ENCODE assay signal across 8 cellular contexts in the genomic region with DNA sequence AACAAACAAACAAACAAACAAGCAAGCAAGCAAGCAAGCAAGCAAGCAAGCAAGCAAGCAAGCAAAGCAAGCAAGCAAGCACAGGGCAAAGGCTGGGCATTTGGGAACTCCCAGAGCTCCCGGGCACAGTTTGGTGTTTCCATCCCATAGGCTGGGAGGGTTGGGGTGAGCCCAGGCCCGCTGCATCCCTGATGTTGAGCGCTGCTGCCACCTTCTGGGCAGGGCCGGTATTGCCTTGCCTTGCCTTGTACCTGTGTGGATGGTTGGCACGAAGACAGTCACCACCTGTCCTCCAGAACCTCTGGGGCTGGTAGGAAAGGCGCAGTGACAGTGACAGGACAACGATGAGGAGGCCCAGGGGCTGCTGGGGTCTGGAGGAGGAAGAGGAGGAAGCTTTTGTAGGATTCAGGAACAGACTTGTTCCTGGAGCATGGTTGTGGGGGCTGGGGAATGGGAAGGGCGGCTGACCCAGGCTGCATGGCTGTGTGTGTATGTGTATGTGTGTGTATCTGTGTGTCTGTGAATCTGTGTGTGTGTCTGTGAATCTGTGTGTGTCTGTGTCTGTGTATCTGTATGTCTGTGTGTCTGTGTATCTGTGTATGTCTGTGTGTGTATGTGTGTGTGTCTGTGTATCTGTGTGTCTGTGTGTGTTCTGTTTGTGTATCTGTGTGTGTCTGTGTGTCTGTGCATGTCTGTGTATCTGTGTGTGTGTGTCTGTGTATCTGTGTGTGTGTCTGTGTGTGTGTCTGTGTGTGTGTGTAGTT. TPM values are rescaled to one million over a fixed set of nuclear protein-coding genes. Genes with fewer than 3 reads are reported as not detected.
DNase-seq lines count a peak whose midpoint lies in the region; ATAC-seq and TF ChIP-seq lines count a peak whose summit lies in the region.

No MANE protein-coding gene starts in this region.

- H3K27me3 Mint-ChIP-seq in CD8-positive, alpha-beta memory T cell = peaks cover 4 to 12% of the 10 kb centered on the region in 2 donors
- peaks cover 2 to 16% (median 9%) of the 10 kb centered on the region in 5 donors for H3K27me3 Mint-ChIP-seq in naive thymus-derived CD8-positive, alpha-beta T cell
- H3K27me3 Mint-ChIP-seq in stimulated activated naive B cell treated with anti-CD40 and anti-IgM and Interleukin-4, amounts not matched to agents 10 μg/mL and 1 μg/mL and 100 μg/mL, for 72 hours = peaks cover 26 to 36% of the 10 kb centered on the region in 2 donors

- TF ChIP-seq EP300 in Ishikawa (IDR thresholded peaks at IDR 0.05; ENCODE audit: borderline replicate concordance) = no peak

- H3K9me3 ChIP-seq in CD8-positive, alpha-beta memory T cell (ENCODE audit: low read length) = no peaks in the 10 kb centered on the region
- H3K9me3 ChIP-seq in PC-3 (ENCODE audit: low read length) = no peaks in the 10 kb centered on the region

- H3K36me3 ChIP-seq in CD8-positive, alpha-beta memory T cell (ENCODE audit: insufficient read depth, low read length) = no peaks in the 10 kb centered on the region
- H3K36me3 ChIP-seq in PC-3 (ENCODE audit: low read depth, low read length) = no peaks in the 10 kb centered on the region

- no peaks in the 10 kb centered on the region for H3K4me1 Mint-ChIP-seq in CD8-positive, alpha-beta memory T cell
- no peaks in the 10 kb centered on the region for H3K4me1 Mint-ChIP-seq in naive thymus-derived CD8-positive, alpha-beta T cell
- no peaks in the 10 kb centered on the region for H3K4me1 Mint-ChIP-seq in stimulated activated naive B cell treated with anti-CD40 and anti-IgM and Interleukin-4, amounts not matched to agents 10 μg/mL and 1 μg/mL and 100 μg/mL, for 72 hours

- peak; percentile 99 for TF ChIP-seq RAD21 in Ishikawa (IDR thresholded peaks at IDR 0.05; ENCODE audit: low read depth)

- no peaks in the 10 kb centered on the region for H3K36me3 Mint-ChIP-seq in CD8-positive, alpha-beta memory T cell
- no peaks in the 10 kb centered on the region for H3K36me3 Mint-ChIP-seq in naive thymus-derived CD8-positive, alpha-beta T cell
- no peaks in the 10 kb centered on the region for H3K36me3 Mint-ChIP-seq in stimulated activated naive B cell treated with anti-CD40 and anti-IgM and Interleukin-4, amounts not matched to agents 10 μg/mL and 1 μg/mL and 100 μg/mL, for 72 hours

- H3K9me3 Mint-ChIP-seq in CD8-positive, alpha-beta memory T cell = no peaks in the 10 kb centered on the region
- H3K9me3 Mint-ChIP-seq in naive thymus-derived CD8-positive, alpha-beta T cell = no peaks in the 10 kb centered on the region
- no peaks in the 10 kb centered on the region for H3K9me3 Mint-ChIP-seq in stimulated activated naive B cell treated with anti-CD40 and anti-IgM and Interleukin-4, amounts not matched to agents 10 μg/mL and 1 μg/mL and 100 μg/mL, for 72 hours

- POLR2A ChIA-PET in CD8-positive, alpha-beta memory T cell (lab: Charles Lee) = no interaction called here
- POLR2A ChIA-PET in PC-3 (lab: Charles Lee; ENCODE audit: unreplicated experiment) = no interaction called here
- POLR2A ChIA-PET in naive thymus-derived CD8-positive, alpha-beta T cell (lab: Charles Lee) = interaction anchor here (0.6 to 1.4 kb wide), 4 partner anchors 9 to 151 kb away, joined by 3 to 6 read pairs (median 3); no protein-coding TSS in a partner anchor

- H3K4me1 ChIP-seq in CD8-positive, alpha-beta memory T cell (ENCODE audit: insufficient read depth, low read length) = no peaks in the 10 kb centered on the region
- H3K4me1 ChIP-seq in PC-3 (ENCODE audit: insufficient read depth, low read length) = peaks cover 14% of the 10 kb centered on the region

- no peak overlapping the region for H3K4me3 Mint-ChIP-seq in CD8-positive, alpha-beta memory T cell
- no peak overlapping the region for H3K4me3 Mint-ChIP-seq in naive thymus-derived CD8-positive, alpha-beta T cell
- no peak overlapping the region for H3K4me3 Mint-ChIP-seq in stimulated activated naive B cell treated with anti-CD40 and anti-IgM and Interleukin-4, amounts not matched to agents 10 μg/mL and 1 μg/mL and 100 μg/mL, for 72 hours

- H2AFZ ChIP-seq in PC-3 (ENCODE audit: low read length) = no peak overlapping the region

- no peaks in the 10 kb centered on the region for H3K79me2 ChIP-seq in PC-3 (ENCODE audit: low read length)

- no peaks in the 10 kb centered on the region for H3F3A ChIP-seq in PC-3 (ENCODE audit: low read length, unreplicated experiment)

- no TSS peak for BruUV-seq in PC-3 (replicated peaks; lab: Mats Ljungman, UMichigan)

- peaks cover 6% of the 10 kb centered on the region for H3K27me3 ChIP-seq in CD8-positive, alpha-beta memory T cell (ENCODE audit: insufficient read depth, low read length, poor library complexity, severe bottlenecking)
- no peaks in the 10 kb centered on the region for H3K27me3 ChIP-seq in PC-3 (ENCODE audit: low read length)

- peak; percentile 93 for TF ChIP-seq CTCF in PC-3 (conservative IDR thresholded peaks at IDR 0.05; ENCODE audit: low read depth, low read length)

- H4K20me1 ChIP-seq in PC-3 (ENCODE audit: low read length) = no peaks in the 10 kb centered on the region

- no peaks in the 10 kb centered on the region for H3K9me2 ChIP-seq in PC-3 (replicated peaks; ENCODE audit: low read length)

- H3K4me3 ChIP-seq in CD8-positive, alpha-beta memory T cell (ENCODE audit: low read length) = no peak overlapping the region
- no peak overlapping the region for H3K4me3 ChIP-seq in PC-3 (ENCODE audit: low read length)

- ATAC-seq in GM21367 (IDR thresholded peaks at IDR 0.05; ENCODE audit: unreplicated experiment) (peak; percentile 62), PC-3 (peak; percentile 86), esophagus mucosa (peak; percentile 99)
- ATAC-seq in naive thymus-derived CD8-positive, alpha-beta T cell = peak; percentile 100
- peak; percentile 99 for ATAC-seq in stimulated activated naive B cell treated with anti-CD40 and anti-IgM and Interleukin-4, amounts not matched to agents 10 μg/mL and 1 μg/mL and 100 μg/mL, for 72 hours (replicated peaks)

- no peak overlapping the region for H3K27ac Mint-ChIP-seq in CD8-positive, alpha-beta memory T cell
- H3K27ac Mint-ChIP-seq in naive thymus-derived CD8-positive, alpha-beta T cell = no peak overlapping the region
- H3K27ac Mint-ChIP-seq in stimulated activated naive B cell treated with anti-CD40 and anti-IgM and Interleukin-4, amounts not matched to agents 10 μg/mL and 1 μg/mL and 100 μg/mL, for 72 hours = no peak overlapping the region

- H3K27ac ChIP-seq in CD8-positive, alpha-beta memory T cell (ENCODE audit: low read depth, low read length) = no peak overlapping the region
- no peak overlapping the region for H3K27ac ChIP-seq in PC-3 (ENCODE audit: low read length)

- H3K9ac ChIP-seq in PC-3 (ENCODE audit: low read length) = no peak overlapping the region

- no peak overlapping the region for H3K4me2 ChIP-seq in PC-3 (ENCODE audit: low read length)

- intact Hi-C loops in PC-3 (cut with micrococcal nuclease) = loop anchor here (1.0 kb wide), 3 partner anchors 45 to 119 kb away; no protein-coding TSS in a partner anchor

- peak; percentile 77 to 90 (median 87) for DNase-seq in CD8-positive, alpha-beta memory T cell
- peak; percentile 94 for DNase-seq in PC-3
- peak; percentile 97 for DNase-seq in activated T-cell treated with anti-CD3 and anti-CD28 coated beads for 4 hours
- peak; percentile 78 to 97 (median 87) for DNase-seq in naive thymus-derived CD8-positive, alpha-beta T cell
- peak; percentile 75 for DNase-seq in stimulated activated naive B cell treated with anti-CD40 and anti-IgM and Interleukin-4, amounts not matched to agents 10 μg/mL and 1 μg/mL and 100 μg/mL, for 72 hours

- CTCF ChIA-PET in CD8-positive, alpha-beta memory T cell (lab: Charles Lee) = interaction anchor here (0.7 to 8.4 kb wide), 19 partner anchors 9 to 204 kb away, joined by 3 to 81 read pairs (median 4); a partner anchor contains a TSS
- CTCF ChIA-PET in PC-3 (lab: Charles Lee) = interaction anchor here (0.6 to 1.0 kb wide), 11 partner anchors 8 to 119 kb away, joined by 3 to 13 read pairs (median 4); a partner anchor contains a TSS

TF ChIP-seq in Ishikawa, 13 proteins besides CTCF, POLR2A, EP300 and RAD21:
- TF ChIP-seq ZBTB7A (IDR thresholded peaks at IDR 0.05; ENCODE audit: low read depth) = no peak
- no peak for TF ChIP-seq CREB1 (IDR thresholded peaks at IDR 0.05; ENCODE audit: low read depth)
- TF ChIP-seq TEAD4 (IDR thresholded peaks at IDR 0.05) = peak; percentile 24; the same call in 1 of the 2 replicates
- no peak for TF ChIP-seq FOXM1 (IDR thresholded peaks at IDR 0.05; ENCODE audit: borderline replicate concordance, low read depth)
- TF ChIP-seq, protein P1, sequence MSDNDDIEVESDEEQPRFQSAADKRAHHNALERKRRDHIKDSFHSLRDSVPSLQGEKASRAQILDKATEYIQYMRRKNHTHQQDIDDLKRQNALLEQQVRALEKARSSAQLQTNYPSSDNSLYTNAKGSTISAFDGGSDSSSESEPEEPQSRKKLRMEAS (IDR thresholded peaks at IDR 0.05) = no peak
- TF ChIP-seq YY1 (IDR thresholded peaks at IDR 0.05; ENCODE audit: low read depth) = no peak

RNA-seq across cellular contexts. Expression of a gene that starts 6.4 kb away (rescaled TPM):
- 10 to 100 TPM; 18.4 to 18.8 TPM for total RNA-seq in CD8-positive, alpha-beta memory T cell
- 1.5 TPM for polyA plus RNA-seq in CD8-positive, alpha-beta memory T cell
- 145 and 163 TPM in 2 replicates for total RNA-seq in PC-3 (2014; rRNA removed)
- 1.2 TPM for total RNA-seq in esophagus mucosa
- total RNA-seq in naive thymus-derived CD8-positive, alpha-beta T cell = 1 to 10 TPM; 5.7 to 7.8 TPM
- 1 to 10 TPM in 2 of 3 donors, under 1 TPM in 1; 0.69 to 2.2 (median 2.1) TPM for polyA plus RNA-seq in naive thymus-derived CD8-positive, alpha-beta T cell

RNA-seq across cellular contexts. Expression of a gene that starts 12.7 kb away (rescaled TPM):
- 10 to 100 TPM; 23.2 to 26.5 TPM for total RNA-seq in CD8-positive, alpha-beta memory T cell
- polyA plus RNA-seq in CD8-positive, alpha-beta memory T cell = 13.1 TPM
- total RNA-seq in PC-3 (2014; rRNA removed) = 38.6 and 41.4 TPM in 2 replicates
- 11.7 TPM for total RNA-seq in esophagus mucosa
- total RNA-seq in naive thymus-derived CD8-positive, alpha-beta T cell = 10 to 100 TPM; 20.7 to 24.9 TPM
- 10 to 100 TPM in 2 of 3 donors, 1 to 10 TPM in 1; 5.4 to 12.3 (median 10.0) TPM for polyA plus RNA-seq in naive thymus-derived CD8-positive, alpha-beta T cell

RNA-seq across cellular contexts. Expression of a gene that starts 42.5 kb away (rescaled TPM):
- total RNA-seq in CD8-positive, alpha-beta memory T cell = 100 to 1,000 TPM; 102 to 113 TPM
- 130 TPM for polyA plus RNA-seq in CD8-positive, alpha-beta memory T cell
- 124 and 138 TPM in 2 replicates for total RNA-seq in PC-3 (2014; rRNA removed)
- total RNA-seq in esophagus mucosa = 39.2 TPM
- total RNA-seq in naive thymus-derived CD8-positive, alpha-beta T cell = 10 to 100 TPM; 67.2 to 69.7 TPM
- polyA plus RNA-seq in naive thymus-derived CD8-positive, alpha-beta T cell = 100 to 1,000 TPM; 123 to 139 (median 136) TPM

RNA-seq across cellular contexts. Expression of a gene that starts 42.6 kb away (rescaled TPM):
- total RNA-seq in CD8-positive, alpha-beta memory T cell = 10 to 100 TPM; 10.9 to 12.4 TPM
- 10.0 TPM for polyA plus RNA-seq in CD8-positive, alpha-beta memory T cell
- total RNA-seq in PC-3 (2014; rRNA removed) (2.9 and 4.8 TPM in 2 replicates), esophagus mucosa (7.3 TPM)
- 10 to 100 TPM; 22.1 to 23.7 TPM for total RNA-seq in naive thymus-derived CD8-positive, alpha-beta T cell
- 10 to 100 TPM; 10.1 to 13.3 (median 11.9) TPM for polyA plus RNA-seq in naive thymus-derived CD8-positive, alpha-beta T cell

RNA-seq across cellular contexts. Expression of a gene that starts 44.2 kb away (rescaled TPM):
- total RNA-seq in CD8-positive, alpha-beta memory T cell = not detected
- polyA plus RNA-seq in CD8-positive, alpha-beta memory T cell = not detected
- total RNA-seq in PC-3 (2014; rRNA removed) (51.6 and 70.7 TPM in 2 replicates), esophagus mucosa (0.64 TPM)
- total RNA-seq in naive thymus-derived CD8-positive, alpha-beta T cell = not detected
- polyA plus RNA-seq in naive thymus-derived CD8-positive, alpha-beta T cell = not detected
